ENCODE assay signal across 10 cellular contexts in the genomic region with DNA sequence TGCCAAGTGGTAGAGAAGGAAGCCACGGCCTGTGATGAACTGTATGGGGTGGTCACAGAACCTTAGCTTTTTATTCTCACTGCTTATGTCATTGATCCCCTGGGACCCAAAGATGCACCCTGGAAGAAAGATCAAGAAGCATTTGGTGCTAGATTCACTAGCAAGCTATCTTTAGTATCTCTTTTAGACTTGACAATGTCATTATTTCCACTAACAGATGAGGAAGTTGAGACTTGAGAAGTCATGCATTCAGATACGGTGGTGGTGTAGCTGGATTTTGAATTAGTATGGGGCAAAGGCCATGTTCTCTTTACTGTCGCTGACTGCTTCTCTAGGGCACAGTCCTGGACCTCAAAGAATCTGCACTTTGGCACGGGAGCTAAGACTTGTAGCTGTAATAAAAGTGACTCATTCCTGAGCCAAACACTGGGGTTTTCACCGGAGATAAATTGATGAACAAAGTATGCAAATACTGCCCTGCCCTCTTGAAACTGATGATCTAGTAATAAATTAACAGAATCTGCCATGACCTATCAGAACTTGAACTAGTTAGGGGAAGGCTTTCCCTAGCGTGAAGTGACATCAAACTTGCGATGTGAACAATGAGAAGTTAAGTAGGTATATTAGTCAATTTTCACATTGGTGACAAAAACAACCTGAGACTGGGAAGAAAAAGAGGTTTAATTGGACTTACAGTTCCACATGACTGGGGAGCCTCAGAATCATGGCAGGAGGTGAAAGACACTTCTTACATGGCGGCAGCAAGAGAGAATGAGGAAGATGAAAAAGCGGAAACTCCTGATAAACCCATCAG. TPM values are rescaled to one million over a fixed set of nuclear protein-coding genes. Genes with fewer than 3 reads are reported as not detected.
DNase-seq lines count a peak whose midpoint lies in the region; ATAC-seq and TF ChIP-seq lines count a peak whose summit lies in the region.
"Had no signal": no experiment of that assay in that cellular context is flagged by ENCODE, and none has a peak within 500 bp of the region (broad histone marks: within the 10 kb centered on the region; RNA-seq: fewer than 3 reads in every experiment).

No MANE protein-coding gene starts in this region.

- no peaks in the 10 kb centered on the region for H3K36me3 Mint-ChIP-seq in naive thymus-derived CD8-positive, alpha-beta T cell

- H3K36me3 ChIP-seq in mesenchymal stem cell (ENCODE audit: control insufficient read depth in 1 of 2, insufficient read depth in 2 of 2, low read depth in 1 of 2, low read length in 2 of 2), result no peaks in the 10 kb centered on the region
- H3K36me3 ChIP-seq: tibial nerve had no signal

- peak overlapping the region in 1 of 10 donors; percentile 6 for H3K27ac Mint-ChIP-seq in naive thymus-derived CD8-positive, alpha-beta T cell

- no peak overlapping the region for H2AFZ ChIP-seq in mesenchymal stem cell (ENCODE audit: low read depth, low read length)

- TF ChIP-seq CTCF in foreskin keratinocyte (conservative IDR thresholded peaks at IDR 0.05), result no peak

- POLR2A ChIA-PET in naive thymus-derived CD8-positive, alpha-beta T cell (lab: Charles Lee), result no interaction called here
- POLR2A ChIA-PET in HEK293T (lab: Yijun Ruan, JAX), result no interaction called here

- H3K27ac ChIP-seq in foreskin keratinocyte (no peak overlapping the region), mesenchymal stem cell (ENCODE audit: low read length, poor library complexity, severe bottlenecking) (no peak overlapping the region)
- H3K27ac ChIP-seq: tibial nerve had no signal

- no peak overlapping the region for H2BK15ac ChIP-seq in mesenchymal stem cell (ENCODE audit: low read depth, poor library complexity, severe bottlenecking)

- CTCF ChIA-PET in HEK293T (lab: Yijun Ruan, JAX), result no interaction called here

- H3K18ac ChIP-seq in mesenchymal stem cell (ENCODE audit: low read depth in 1 of 2, low read length in 2 of 2), result no peak overlapping the region

- no peak overlapping the region for H2BK12ac ChIP-seq in mesenchymal stem cell (ENCODE audit: low read length in 2 of 2)

- DNase-seq in foreskin keratinocyte, result no peak
- DNase-seq in mesenchymal stem cell, result no peak
- DNase-seq in naive thymus-derived CD8-positive, alpha-beta T cell, result no peak
- no peak for DNase-seq in HEK293T (ENCODE audit: extremely low spot score)
- DNase-seq in activated T-cell treated with anti-CD3 and anti-CD28 coated beads, Interleukin-2, amount 50 U/mL, for 1 hour, result no peak
- DNase-seq: KBM-7 had no signal

- no peak overlapping the region for H3K4me3 ChIP-seq in mesenchymal stem cell (ENCODE audit: insufficient read depth in 1 of 2, low read depth in 1 of 2, low read length in 2 of 2)
- H3K4me3 ChIP-seq: tibial nerve had no signal

- H3K4ac ChIP-seq in mesenchymal stem cell (ENCODE audit: low read depth in 1 of 2, low read length in 2 of 2), result no peak overlapping the region

- H3K4me3 Mint-ChIP-seq in naive thymus-derived CD8-positive, alpha-beta T cell, result no peak overlapping the region

- no peak overlapping the region for H4K91ac ChIP-seq in mesenchymal stem cell (ENCODE audit: low read length)

- H3K4me1 Mint-ChIP-seq in naive thymus-derived CD8-positive, alpha-beta T cell, result peaks cover 0 to 14% (median 0%) of the 10 kb centered on the region in 4 donors

- no peak overlapping the region for H3K14ac ChIP-seq in mesenchymal stem cell (ENCODE audit: low read length in 2 of 2)

- no peaks in the 10 kb centered on the region for H3K9me3 ChIP-seq in mesenchymal stem cell (ENCODE audit: control insufficient read depth, low read length)
- H3K9me3 ChIP-seq: tibial nerve had no signal

- H2BK120ac ChIP-seq in mesenchymal stem cell (ENCODE audit: low read depth, low read length), result no peak overlapping the region

- H3K23ac ChIP-seq in mesenchymal stem cell (ENCODE audit: low read length in 2 of 2), result no peak overlapping the region

- H3K4me1 ChIP-seq in foreskin keratinocyte, result peaks cover 3% of the 10 kb centered on the region
- peaks cover under 1% of the 10 kb centered on the region for H3K4me1 ChIP-seq in mesenchymal stem cell (ENCODE audit: control insufficient read depth, insufficient read depth, low read depth, low read length)

- 76% methylated on average over 6 of the region's 9 CpGs for WGBS in mesenchymal stem cell

- no peak overlapping the region for H4K8ac ChIP-seq in mesenchymal stem cell (ENCODE audit: low read length)

- no peak overlapping the region for H3K4me2 ChIP-seq in mesenchymal stem cell (ENCODE audit: low read length, poor library complexity, severe bottlenecking)

- H3K9me3 Mint-ChIP-seq in naive thymus-derived CD8-positive, alpha-beta T cell, result peaks cover 0 to 20% (median 6%) of the 10 kb centered on the region in 9 donors

- ATAC-seq in GM18498 (IDR thresholded peaks at IDR 0.05; ENCODE audit: unreplicated experiment), result peak; percentile 83
- ATAC-seq in GM21526 (IDR thresholded peaks at IDR 0.05; ENCODE audit: low FRiP score, unreplicated experiment), result peak; percentile 63
- peak; percentile 95 for ATAC-seq in HG03378 (IDR thresholded peaks at IDR 0.05; ENCODE audit: unreplicated experiment)
- peak; percentile 77 for ATAC-seq in foreskin keratinocyte
- no peak for ATAC-seq in naive thymus-derived CD8-positive, alpha-beta T cell

- H2BK5ac ChIP-seq in mesenchymal stem cell (ENCODE audit: low read depth, low read length, poor library complexity, severe bottlenecking), result no peak overlapping the region

- peaks cover 13 to 41% (median 15%) of the 10 kb centered on the region in 5 donors for H3K27me3 Mint-ChIP-seq in naive thymus-derived CD8-positive, alpha-beta T cell

- no peak overlapping the region for H3K9ac ChIP-seq in mesenchymal stem cell (ENCODE audit: low read length)

- no peaks in the 10 kb centered on the region for H3K79me1 ChIP-seq in mesenchymal stem cell (replicated peaks; ENCODE audit: low read length, poor library complexity, severe bottlenecking)

- H2AK5ac ChIP-seq in mesenchymal stem cell (ENCODE audit: low read length, severe bottlenecking), result no peak overlapping the region

- H3K27me3 ChIP-seq in foreskin keratinocyte (peaks cover 10% of the 10 kb centered on the region), mesenchymal stem cell (ENCODE audit: control insufficient read depth in 1 of 2, insufficient read depth in 1 of 2, low read length in 2 of 2) (peaks cover 11 to 17% of the 10 kb centered on the region in 2 experiments)

TF ChIP-seq in HEK293T, 16 proteins besides CTCF, POLR2A, EP300 and RAD21:
- TF ChIP-seq SUZ12 (IDR thresholded peaks at IDR 0.05) (no peak), ZNF384 (IDR thresholded peaks at IDR 0.05) (no peak), ARNT (IDR thresholded peaks at IDR 0.05) (no peak), L3MBTL2 (conservative IDR thresholded peaks at IDR 0.05) (no peak), BHLHE40 (IDR thresholded peaks at IDR 0.05; ENCODE audit: borderline replicate concordance) (no peak), NFRKB (IDR thresholded peaks at IDR 0.05) (no peak), CTBP1 (IDR thresholded peaks at IDR 0.05; ENCODE audit: borderline replicate concordance) (no peak), TARDBP (IDR thresholded peaks at IDR 0.05) (no peak), LEF1 (IDR thresholded peaks at IDR 0.05; ENCODE audit: borderline replicate concordance) (no peak), SP1 (IDR thresholded peaks at IDR 0.05) (no peak), HDGF (IDR thresholded peaks at IDR 0.05; ENCODE audit: borderline replicate concordance) (no peak), FOXA1 (IDR thresholded peaks at IDR 0.05) (no peak), ELF4 (IDR thresholded peaks at IDR 0.05) (no peak), FOXK2 (IDR thresholded peaks at IDR 0.05) (no peak), FOXM1 (IDR thresholded peaks at IDR 0.05; ENCODE audit: borderline replicate concordance) (no peak)
- TF ChIP-seq, protein P1, sequence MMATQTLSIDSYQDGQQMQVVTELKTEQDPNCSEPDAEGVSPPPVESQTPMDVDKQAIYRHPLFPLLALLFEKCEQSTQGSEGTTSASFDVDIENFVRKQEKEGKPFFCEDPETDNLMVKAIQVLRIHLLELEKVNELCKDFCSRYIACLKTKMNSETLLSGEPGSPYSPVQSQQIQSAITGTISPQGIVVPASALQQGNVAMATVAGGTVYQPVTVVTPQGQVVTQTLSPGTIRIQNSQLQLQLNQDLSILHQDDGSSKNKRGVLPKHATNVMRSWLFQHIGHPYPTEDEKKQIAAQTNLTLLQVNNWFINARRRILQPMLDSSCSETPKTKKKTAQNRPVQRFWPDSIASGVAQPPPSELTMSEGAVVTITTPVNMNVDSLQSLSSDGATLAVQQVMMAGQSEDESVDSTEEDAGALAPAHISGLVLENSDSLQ (IDR thresholded peaks at IDR 0.05), result no peak
TF ChIP-seq in HEK293T: peak in this region for 0.

RNA-seq across cellular contexts. Expression of a gene that starts 5.4 kb away (rescaled TPM):
- 0.46 and 1.2 TPM in 2 replicates for total RNA-seq in foreskin keratinocyte
- 0.49 and 0.68 TPM in 2 replicates for polyA plus RNA-seq in foreskin keratinocyte
- not detected for polyA plus RNA-seq in mesenchymal stem cell (2013, experiment 1 of 2)
- not detected for polyA plus RNA-seq in mesenchymal stem cell (2013, experiment 2 of 2)
- total RNA-seq in naive thymus-derived CD8-positive, alpha-beta T cell, result not detected
- not detected for polyA plus RNA-seq in naive thymus-derived CD8-positive, alpha-beta T cell

Comparison
In these comparisons a context has a peak if more than half of its experiments do, and no peak if none do; other contexts are left out.
1. ATAC-seq: peak in GM18498 (single experiment), GM21526 (single experiment), HG03378 (single experiment) and foreskin keratinocyte (single experiment); none in naive thymus-derived CD8-positive, alpha-beta T cell (0 of 2).